In genomic region chr1:40272653-40273213, GRCh38 we compare ENCODE assay signal across 26 cellular contexts. TPM values are rescaled to one million over a fixed set of nuclear protein-coding genes. Genes with fewer than 3 reads are reported as not detected.
"Had no signal": no experiment of that assay in that cellular context is flagged by ENCODE, and none has a peak within 500 bp of the region (broad histone marks: within the 10 kb centered on the region; RNA-seq: fewer than 3 reads in every experiment).

No MANE protein-coding gene starts in this region.

- FAIRE-seq: bronchial epithelial cell, endometrium had no signal

- H3K4me3 Mint-ChIP-seq: mesothelial cell of epicardium; T-helper 2 cell treated with Interferon-gamma antibody and Interleukin-4, amounts not matched to agents 5 μg/mL and 100 μg/mL, for 36 hours; type B pancreatic cell; WTC11 had no signal

- H3K27ac ChIP-seq: gastrocnemius medialis, heart left ventricle, SK-N-MC, stomach had no signal

- H3K9me3 ChIP-seq: gastrocnemius medialis, heart left ventricle, stomach had no signal

- H3K9me3 Mint-ChIP-seq: mesothelial cell of epicardium; T-helper 2 cell treated with Interferon-gamma antibody and Interleukin-4, amounts not matched to agents 5 μg/mL and 100 μg/mL, for 36 hours; type B pancreatic cell; WTC11 had no signal

- H3K27me3 Mint-ChIP-seq: progenitor cell of endocrine pancreas, type B pancreatic cell had no signal

- H3K27ac Mint-ChIP-seq: mesothelial cell of epicardium; progenitor cell of endocrine pancreas; T-helper 2 cell treated with Interferon-gamma antibody and Interleukin-4, amounts not matched to agents 5 μg/mL and 100 μg/mL, for 36 hours; type B pancreatic cell; WTC11 had no signal

- H3K27me3 ChIP-seq: gastrocnemius medialis, heart left ventricle, stomach had no signal

- ATAC-seq: gastrocnemius medialis, heart left ventricle, WTC11 had no signal

- DNase-seq: activated CD4-positive, alpha-beta T cell treated with anti-CD3 and anti-CD28 coated beads for 48 hours; activated effector memory CD4-positive, alpha-beta T cell treated with Interleukin-2 at 50 U/mL for 16 hours; activated naive CD4-positive, alpha-beta T cell treated with anti-CD3 and anti-CD28 coated beads, Interleukin-2, amount 50 U/mL, for 16 hours; cerebellar nuclear complex; cortex of kidney; gastrocnemius medialis; heart left ventricle; kidney; stimulated activated CD4-positive, alpha-beta T cell treated with anti-CD3 and anti-CD28 coated beads, Interleukin-12 subunit alpha, Interleukin-12 subunit beta, amount 100 ng/mL, for 4 hours; stimulated activated CD4-positive, alpha-beta T cell treated with anti-CD3 and anti-CD28 coated beads, Interleukin-1b, Interleukin-23, amount 100 ng/mL, for 48 hours; stimulated activated CD8-positive, alpha-beta memory T cell treated with anti-CD3 and anti-CD28 coated beads, Interleukin-4, amount 100 ng/mL, for 48 hours; stomach had no signal

- H3K4me3 ChIP-seq: gastrocnemius medialis, heart left ventricle, SK-N-MC, stomach had no signal

- H3K4me1 Mint-ChIP-seq: mesothelial cell of epicardium, WTC11 had no signal

RNA-seq across cellular contexts. Expression of gene TMCO2, which starts 25.0 kb away (rescaled TPM):
- total RNA-seq: bronchial epithelial cell, gastrocnemius medialis, heart left ventricle, kidney, left lobe of liver, lung microvascular endothelial cell, mesothelial cell of epicardium, omental fat pad, progenitor cell of endocrine pancreas, stomach, temporal lobe, WTC11 had no signal
- polyA plus RNA-seq: esophagus, heart left ventricle, neural cell, stomach had no signal
